In genomic region chr2:72576459-72576858, GRCh38 we compare ENCODE assay signal across 17 cellular contexts.
DNase-seq lines count a peak whose midpoint lies in the region; ATAC-seq, FAIRE-seq and TF ChIP-seq lines count a peak whose summit lies in the region.
"Had no signal": no experiment of that assay in that cellular context is flagged by ENCODE, and none has a peak within 500 bp of the region (broad histone marks: within the 10 kb centered on the region; RNA-seq: fewer than 3 reads in every experiment).

No MANE protein-coding gene starts in this region.

- H3K36me3 Mint-ChIP-seq in astrocyte (ENCODE audit: low read depth, unreplicated experiment) = no peaks in the 10 kb centered on the region

- peaks cover 6 to 17% (median 16%) of the 10 kb centered on the region in 10 experiments for H3K4me1 ChIP-seq in BLaER1 treated with 17β-estradiol and CSF1 and Interleukin-3, amounts not matched to agents 10 nM and 100 nM
- H3K4me1 ChIP-seq in astrocyte (ENCODE audit: insufficient read depth, low read length) (peaks cover 13% of the 10 kb centered on the region), skeletal muscle satellite cell (ENCODE audit: control insufficient read depth, insufficient read depth, low read length) (peaks cover 14% of the 10 kb centered on the region)
- H3K4me1 ChIP-seq: BE2C had no signal

- H3K4me1 Mint-ChIP-seq in astrocyte (ENCODE audit: low read depth, unreplicated experiment) = peaks cover 31% of the 10 kb centered on the region

- no peak overlapping the region for H3K27ac ChIP-seq in BLaER1 treated with 17β-estradiol and CSF1 and Interleukin-3, amounts not matched to agents 10 nM and 100 nM
- H3K27ac ChIP-seq in astrocyte (ENCODE audit: low read depth, low read length) = peak overlapping the region; percentile 53
- H3K27ac ChIP-seq: KMS-11, SJSA1 had no signal

- no peaks in the 10 kb centered on the region for H4K20me1 ChIP-seq in BLaER1 treated with 17β-estradiol and CSF1 and Interleukin-3, amounts not matched to agents 10 nM and 100 nM
- no peaks in the 10 kb centered on the region for H4K20me1 ChIP-seq in astrocyte (ENCODE audit: insufficient read depth, low read length)

- H3K9me3 Mint-ChIP-seq in astrocyte (ENCODE audit: unreplicated experiment) = no peaks in the 10 kb centered on the region
- H3K9me3 Mint-ChIP-seq: CD8-positive, alpha-beta T cell had no signal

- no peak for FAIRE-seq in astrocyte (lab: Jason Lieb, UNC)
- FAIRE-seq: GM12892, HepG2 had no signal

- TF ChIP-seq CTCF in astrocyte (IDR thresholded peaks at IDR 0.05; ENCODE audit: insufficient read depth, low read depth, low read length) (no peak), fibroblast of pulmonary artery (IDR thresholded peaks at IDR 0.05; ENCODE audit: low read length, missing control alignments) (no peak)

- H3K79me2 ChIP-seq in astrocyte (ENCODE audit: insufficient read depth, low read length) = no peaks in the 10 kb centered on the region

- no peak overlapping the region for H3K4me3 Mint-ChIP-seq in astrocyte (ENCODE audit: unreplicated experiment)
- H3K4me3 Mint-ChIP-seq: CD8-positive, alpha-beta T cell had no signal

- no peaks in the 10 kb centered on the region for H3K9me3 ChIP-seq in BLaER1 treated with 17β-estradiol and CSF1 and Interleukin-3, amounts not matched to agents 10 nM and 100 nM (replicated peaks in 1 of 11)
- H3K9me3 ChIP-seq in astrocyte (ENCODE audit: insufficient read depth, low read depth, low read length) (no peaks in the 10 kb centered on the region), skeletal muscle satellite cell (replicated peaks; ENCODE audit: low read length) (no peaks in the 10 kb centered on the region)
- H3K9me3 ChIP-seq: BE2C, SJSA1 had no signal

- no peak overlapping the region for H2AFZ ChIP-seq in astrocyte (ENCODE audit: low read depth, low read length)

- H3K4me2 ChIP-seq in BLaER1 treated with 17β-estradiol and CSF1 and Interleukin-3, amounts not matched to agents 10 nM and 100 nM = peak overlapping the region; percentile 30 to 81 (median 65)
- H3K4me2 ChIP-seq in astrocyte (ENCODE audit: low read length) (peak overlapping the region; percentile 29), skeletal muscle satellite cell (ENCODE audit: low read length) (peak overlapping the region; percentile 11)
- H3K4me2 ChIP-seq: KMS-11 had no signal

- H3K27me3 Mint-ChIP-seq in astrocyte (ENCODE audit: low read depth, unreplicated experiment) = no peaks in the 10 kb centered on the region

- H3K27ac Mint-ChIP-seq in astrocyte (ENCODE audit: unreplicated experiment) = peak overlapping the region; percentile 6
- H3K27ac Mint-ChIP-seq: CD8-positive, alpha-beta T cell had no signal

- no peaks in the 10 kb centered on the region for H3K27me3 ChIP-seq in BLaER1 treated with 17β-estradiol and CSF1 and Interleukin-3, amounts not matched to agents 10 nM and 100 nM
- H3K27me3 ChIP-seq in astrocyte (ENCODE audit: insufficient read depth, low read length) (no peaks in the 10 kb centered on the region), skeletal muscle satellite cell (ENCODE audit: control insufficient read depth, insufficient read depth, low read length) (no peaks in the 10 kb centered on the region)
- H3K27me3 ChIP-seq: BE2C, SJSA1 had no signal

- in situ Hi-C loops in G401 (cut with HindIII; ENCODE audit: low sequenced_read_pairs) = no loop called here

- H3K36me3 ChIP-seq in BLaER1 treated with 17β-estradiol and CSF1 and Interleukin-3, amounts not matched to agents 10 nM and 100 nM = no peaks in the 10 kb centered on the region
- no peaks in the 10 kb centered on the region for H3K36me3 ChIP-seq in astrocyte (ENCODE audit: insufficient read depth, low read length)
- no peaks in the 10 kb centered on the region for H3K36me3 ChIP-seq in skeletal muscle satellite cell (ENCODE audit: insufficient read depth, low read length)
- H3K36me3 ChIP-seq: BE2C, SJSA1 had no signal

- H3K4me3 ChIP-seq in BLaER1 treated with 17β-estradiol and CSF1 and Interleukin-3, amounts not matched to agents 10 nM and 100 nM = no peak overlapping the region
- no peak overlapping the region for H3K4me3 ChIP-seq in astrocyte (ENCODE audit: insufficient read depth, low read depth, low read length)
- H3K4me3 ChIP-seq in fibroblast of pulmonary artery (replicated peaks; ENCODE audit: low read depth, low read length) = no peak overlapping the region
- no peak overlapping the region for H3K4me3 ChIP-seq in skeletal muscle satellite cell (ENCODE audit: low read length)
- H3K4me3 ChIP-seq: SJSA1 had no signal

- peak; percentile 8 for DNase-seq in astrocyte (ENCODE audit: low read depth)
- DNase-seq in fibroblast of pulmonary artery (ENCODE audit: low read depth) = peak; percentile 37
- DNase-seq in G401 (ENCODE audit: low spot score) = no peak
- DNase-seq in stimulated activated CD4-positive, alpha-beta T cell treated with anti-CD3 and anti-CD28 coated beads, Interleukin-4, amount 100 ng/mL, for 4 hours = no peak
- DNase-seq: BE2C; CD8-positive, alpha-beta T cell; DND-41; NCI-H146; NCI-H226; NCI-H524 treated with DMSO at 0.1 percent for 48 hours had no signal

- no peak overlapping the region for H3K9ac ChIP-seq in BLaER1 treated with 17β-estradiol and CSF1 and Interleukin-3, amounts not matched to agents 10 nM and 100 nM
- H3K9ac ChIP-seq in astrocyte (ENCODE audit: low read length) = peak overlapping the region; percentile 20
- H3K9ac ChIP-seq in skeletal muscle satellite cell (ENCODE audit: low read depth, low read length) = peak overlapping the region; percentile 41
- H3K9ac ChIP-seq: KMS-11 had no signal

- ATAC-seq in GM19395 (IDR thresholded peaks at IDR 0.05; ENCODE audit: unreplicated experiment) = no peak
- ATAC-seq: CD8-positive, alpha-beta T cell; HepG2 had no signal

Comparison
In these comparisons a context has a peak if more than half of its experiments do, and no peak if none do; other contexts are left out.
1. H3K4me2 ChIP-seq: peak in every context shown above with its lines; median percentile 65 in BLaER1 treated with 17β-estradiol and CSF1 and Interleukin-3, amounts not matched to agents 10 nM and 100 nM; 29 in astrocyte; 11 in skeletal muscle satellite cell.
2. H3K9ac ChIP-seq: peak in astrocyte (single experiment) and skeletal muscle satellite cell (single experiment); none in BLaER1 treated with 17β-estradiol and CSF1 and Interleukin-3, amounts not matched to agents 10 nM and 100 nM (0 of 11).
3. DNase-seq: peak in astrocyte (single experiment) and fibroblast of pulmonary artery (single experiment); none in G401 (single experiment) and stimulated activated CD4-positive, alpha-beta T cell treated with anti-CD3 and anti-CD28 coated beads, Interleukin-4, amount 100 ng/mL, for 4 hours (0 of 2).